In the genomic region with DNA sequence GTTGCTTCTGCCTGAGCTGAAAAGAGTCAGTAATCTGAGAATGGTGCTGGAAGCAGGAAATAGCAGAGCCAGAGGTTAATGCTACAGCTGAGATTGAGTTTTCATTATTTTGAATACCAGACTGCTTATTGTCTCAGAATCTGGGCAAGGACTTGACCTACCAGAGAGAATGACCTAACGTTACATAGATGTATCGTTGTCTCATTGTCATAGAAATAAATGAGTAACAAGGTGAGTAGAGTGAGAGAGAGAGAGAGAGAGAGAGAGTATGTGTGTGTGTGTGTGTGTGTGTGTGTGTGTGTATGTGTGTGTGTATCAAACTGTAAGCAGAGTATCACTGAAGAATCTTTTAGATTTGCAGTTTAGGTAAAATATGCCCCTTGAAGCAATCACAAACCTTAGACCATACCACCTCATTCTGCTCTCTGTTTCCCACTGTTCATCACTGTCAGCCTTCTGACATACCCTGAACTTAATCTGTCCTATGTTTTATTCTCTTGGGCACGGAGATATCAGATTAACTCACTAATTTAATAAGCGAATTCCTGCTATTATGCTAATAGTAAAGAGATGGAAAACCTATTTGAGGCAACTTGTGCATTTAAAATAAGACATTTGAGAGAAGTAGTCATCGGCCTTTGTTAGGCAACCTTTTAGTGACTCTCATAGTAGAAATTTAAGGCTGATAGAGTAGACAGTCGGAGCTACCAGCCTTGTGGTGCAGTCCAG, we compare ENCODE assay signal across 11 cellular contexts.
DNase-seq lines count a peak whose midpoint lies in the region.
"Had no signal": no experiment of that assay in that cellular context is flagged by ENCODE, and none has a peak within 500 bp of the region (broad histone marks: within the 10 kb centered on the region; RNA-seq: fewer than 3 reads in every experiment).

No MANE protein-coding gene starts in this region.

- in situ Hi-C loops in ACHN (cut with HindIII; ENCODE audit: low pct_ligation_motif_present, low pct_unique_long_range_greater_than_20kb, low sequenced_read_pairs): no loop called here

- peak; percentile 9 for DNase-seq in ACHN
- peak; percentile 70 for DNase-seq in HS-5 (ENCODE audit: low read depth)
- peak; percentile 69 for DNase-seq in brain pericyte (ENCODE audit: low read depth, low spot score)
- DNase-seq in iris pigment epithelial cell (ENCODE audit: low read depth): peak; percentile 93
- DNase-seq in activated CD4-positive, alpha-beta T cell treated with anti-CD3 and anti-CD28 coated beads, Interleukin-2, amount 50 U/mL, for 48 hours: no peak
- DNase-seq in stimulated activated CD4-positive, alpha-beta T cell treated with anti-CD3 and anti-CD28 coated beads, Interleukin-4, amount 100 ng/mL, for 24 hours: no peak
- DNase-seq in NCI-H2171 treated with DMSO at 0.1 percent for 48 hours (lab: John Stamatoyannopoulos, UW): no peak
- no peak for DNase-seq in NCI-H2029 treated with DMSO at 0.1 percent for 48 hours (lab: John Stamatoyannopoulos, UW)
- DNase-seq: activated CD4-positive, alpha-beta T cell treated with anti-CD3 and anti-CD28 coated beads, Interleukin-2, amount 50 U/mL, for 4 hours; activated naive CD8-positive, alpha-beta T cell treated with anti-CD3 and anti-CD28 coated beads, Interleukin-2, amount 10 ng/mL, durations not matched to agents 7 days and 5 days; NCI-H748 treated with DMSO at 0.1 percent for 48 hours had no signal

Comparison
In these comparisons a context has a peak if more than half of its experiments do, and no peak if none do; other contexts are left out.
1. DNase-seq: peak in ACHN (single experiment), HS-5 (single experiment), brain pericyte (single experiment) and iris pigment epithelial cell (single experiment); none in activated CD4-positive, alpha-beta T cell treated with anti-CD3 and anti-CD28 coated beads, Interleukin-2, amount 50 U/mL, for 48 hours (0 of 2), stimulated activated CD4-positive, alpha-beta T cell treated with anti-CD3 and anti-CD28 coated beads, Interleukin-4, amount 100 ng/mL, for 24 hours (single experiment), NCI-H2171 treated with DMSO at 0.1 percent for 48 hours (single experiment) and NCI-H2029 treated with DMSO at 0.1 percent for 48 hours (single experiment).